Comparison of ENCODE assay signal across 2 cellular contexts in the genomic region with DNA sequence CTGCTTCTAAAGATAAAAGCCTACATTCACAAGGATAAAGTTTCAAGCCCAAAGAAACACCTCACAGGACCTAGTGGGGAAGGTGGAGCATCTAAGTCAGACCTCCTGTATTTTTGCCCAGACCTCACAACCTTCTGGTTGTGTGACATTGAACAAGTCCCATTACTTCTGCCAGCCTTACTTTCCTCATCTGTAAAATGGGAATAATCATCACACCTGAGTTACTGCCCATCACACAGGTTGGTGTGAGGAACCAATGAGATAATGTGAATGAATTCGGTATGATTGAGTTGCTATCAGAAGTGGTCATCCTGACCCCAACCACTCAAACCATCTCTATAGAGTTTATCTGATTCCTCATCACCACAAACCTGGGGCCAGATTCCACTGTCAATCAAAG.
TF ChIP-seq lines count a peak whose summit lies in the region.

No MANE protein-coding gene starts in this region.

TF ChIP-seq in HEK293T, 16 proteins besides CTCF, POLR2A, EP300 and RAD21 (continued from another document):
- TF ChIP-seq, protein P1, sequence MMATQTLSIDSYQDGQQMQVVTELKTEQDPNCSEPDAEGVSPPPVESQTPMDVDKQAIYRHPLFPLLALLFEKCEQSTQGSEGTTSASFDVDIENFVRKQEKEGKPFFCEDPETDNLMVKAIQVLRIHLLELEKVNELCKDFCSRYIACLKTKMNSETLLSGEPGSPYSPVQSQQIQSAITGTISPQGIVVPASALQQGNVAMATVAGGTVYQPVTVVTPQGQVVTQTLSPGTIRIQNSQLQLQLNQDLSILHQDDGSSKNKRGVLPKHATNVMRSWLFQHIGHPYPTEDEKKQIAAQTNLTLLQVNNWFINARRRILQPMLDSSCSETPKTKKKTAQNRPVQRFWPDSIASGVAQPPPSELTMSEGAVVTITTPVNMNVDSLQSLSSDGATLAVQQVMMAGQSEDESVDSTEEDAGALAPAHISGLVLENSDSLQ (IDR thresholded peaks at IDR 0.05), result peak; percentile 49; the same call in 1 of the 2 replicates

TF ChIP-seq in GM12878, 131 proteins besides CTCF, POLR2A, EP300 and RAD21 (continued from another document):
- TF ChIP-seq, protein P2, sequence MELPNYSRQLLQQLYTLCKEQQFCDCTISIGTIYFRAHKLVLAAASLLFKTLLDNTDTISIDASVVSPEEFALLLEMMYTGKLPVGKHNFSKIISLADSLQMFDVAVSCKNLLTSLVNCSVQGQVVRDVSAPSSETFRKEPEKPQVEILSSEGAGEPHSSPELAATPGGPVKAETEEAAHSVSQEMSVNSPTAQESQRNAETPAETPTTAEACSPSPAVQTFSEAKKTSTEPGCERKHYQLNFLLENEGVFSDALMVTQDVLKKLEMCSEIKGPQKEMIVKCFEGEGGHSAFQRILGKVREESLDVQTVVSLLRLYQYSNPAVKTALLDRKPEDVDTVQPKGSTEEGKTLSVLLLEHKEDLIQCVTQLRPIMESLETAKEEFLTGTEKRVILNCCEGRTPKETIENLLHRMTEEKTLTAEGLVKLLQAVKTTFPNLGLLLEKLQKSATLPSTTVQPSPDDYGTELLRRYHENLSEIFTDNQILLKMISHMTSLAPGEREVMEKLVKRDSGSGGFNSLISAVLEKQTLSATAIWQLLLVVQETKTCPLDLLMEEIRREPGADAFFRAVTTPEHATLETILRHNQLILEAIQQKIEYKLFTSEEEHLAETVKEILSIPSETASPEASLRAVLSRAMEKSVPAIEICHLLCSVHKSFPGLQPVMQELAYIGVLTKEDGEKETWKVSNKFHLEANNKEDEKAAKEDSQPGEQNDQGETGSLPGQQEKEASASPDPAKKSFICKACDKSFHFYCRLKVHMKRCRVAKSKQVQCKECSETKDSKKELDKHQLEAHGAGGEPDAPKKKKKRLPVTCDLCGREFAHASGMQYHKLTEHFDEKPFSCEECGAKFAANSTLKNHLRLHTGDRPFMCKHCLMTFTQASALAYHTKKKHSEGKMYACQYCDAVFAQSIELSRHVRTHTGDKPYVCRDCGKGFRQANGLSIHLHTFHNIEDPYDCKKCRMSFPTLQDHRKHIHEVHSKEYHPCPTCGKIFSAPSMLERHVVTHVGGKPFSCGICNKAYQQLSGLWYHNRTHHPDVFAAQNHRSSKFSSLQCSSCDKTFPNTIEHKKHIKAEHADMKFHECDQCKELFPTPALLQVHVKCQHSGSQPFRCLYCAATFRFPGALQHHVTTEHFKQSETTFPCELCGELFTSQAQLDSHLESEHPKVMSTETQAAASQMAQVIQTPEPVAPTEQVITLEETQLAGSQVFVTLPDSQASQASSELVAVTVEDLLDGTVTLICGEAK (IDR thresholded peaks at IDR 0.05; ENCODE audit: borderline replicate concordance), result no peak
- TF ChIP-seq POU2F2 (IDR thresholded peaks at IDR 0.05; ENCODE audit: borderline replicate concordance, low read depth, low read length) (no peak), CBX5 (IDR thresholded peaks at IDR 0.05; ENCODE audit: low read depth) (no peak), KDM1A (IDR thresholded peaks at IDR 0.05; ENCODE audit: borderline replicate concordance) (no peak), ETV6 (conservative IDR thresholded peaks at IDR 0.05 in 1 of 2, IDR thresholded peaks at IDR 0.05 in 1 of 2; ENCODE audit: borderline replicate concordance in 1 of 2, low read depth in 1 of 2) (no peak), RBBP5 (conservative IDR thresholded peaks at IDR 0.05) (no peak), HDAC6 (IDR thresholded peaks at IDR 0.05; ENCODE audit: unreplicated experiment) (no peak)
